ENCODE assay signal across 8 cellular contexts in the genomic region with DNA sequence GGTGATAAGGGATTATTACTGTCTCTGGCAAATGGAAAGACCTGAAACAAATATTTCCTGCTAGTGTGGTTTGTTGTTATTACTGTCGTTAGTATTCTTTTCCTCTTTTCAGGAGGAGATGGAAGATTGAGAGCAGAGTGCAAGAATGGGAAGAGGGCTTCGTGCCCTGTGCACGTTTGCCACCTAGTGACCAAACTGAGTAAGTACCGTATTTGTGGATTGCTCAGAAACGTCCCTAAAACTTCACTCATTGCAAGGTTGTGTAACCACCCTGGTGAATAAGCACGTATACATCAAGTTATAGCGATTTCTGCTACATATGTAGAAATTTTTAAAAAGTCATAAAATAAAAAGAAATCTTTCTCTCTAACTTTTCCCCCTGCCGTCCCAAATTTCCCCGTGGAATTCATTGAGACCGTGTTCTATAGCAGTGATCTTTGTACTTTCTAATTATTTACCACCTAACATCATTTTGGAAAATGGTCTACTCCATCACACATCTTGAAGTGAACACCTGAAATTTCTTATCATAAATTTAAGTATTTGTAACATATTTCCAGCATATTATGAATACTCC. TPM values are rescaled to one million over a fixed set of nuclear protein-coding genes. Genes with fewer than 3 reads are reported as not detected.
DNase-seq lines count a peak whose midpoint lies in the region; ATAC-seq and TF ChIP-seq lines count a peak whose summit lies in the region.

No MANE protein-coding gene starts in this region.

- H3K27me3 ChIP-seq in Panc1 (ENCODE audit: control insufficient read depth, insufficient read depth, low read length) (no peaks in the 10 kb centered on the region), endodermal cell (ENCODE audit: control insufficient read depth, insufficient read depth, low read length, poor library complexity, severe bottlenecking) (no peaks in the 10 kb centered on the region)
- H3K27me3 ChIP-seq in CD8-positive, alpha-beta memory T cell (ENCODE audit: insufficient read depth, low read length, poor library complexity, severe bottlenecking): no peaks in the 10 kb centered on the region

- H3K4me3 ChIP-seq in Panc1 (ENCODE audit: low read depth in 2 of 2, low read length in 2 of 2): no peak overlapping the region
- no peak overlapping the region for H3K4me3 ChIP-seq in endodermal cell (ENCODE audit: low read length)
- no peak overlapping the region for H3K4me3 ChIP-seq in CD8-positive, alpha-beta memory T cell (ENCODE audit: low read length)

- peak; percentile 84 for TF ChIP-seq CTCF in Panc1 (IDR thresholded peaks at IDR 0.05)
- TF ChIP-seq CTCF in endodermal cell (conservative IDR thresholded peaks at IDR 0.05): peak; percentile 94
- peak; percentile 80 to 85 (median 82) for TF ChIP-seq CTCF in nephron (IDR thresholded peaks at IDR 0.05; ENCODE audit: unreplicated experiment in 3 of 3)

- intact Hi-C loops in Panc1 (cut with micrococcal nuclease; ENCODE audit: unreplicated experiment): loop anchor here (1.0 to 10.0 kb wide), 2 partner anchors 33 to 679 kb away; no protein-coding TSS in a partner anchor

- POLR2A ChIA-PET in Panc1 (lab: Charles Lee): no interaction called here
- POLR2A ChIA-PET in CD8-positive, alpha-beta memory T cell (lab: Charles Lee): no interaction called here

- WGBS in endodermal cell (ENCODE audit: insufficient coverage in 1 of 2, insufficient read length in 1 of 2), 2 experiments: 37% methylated on average over 8 of the region's 10 CpGs; no CpG with 5 or more reads in 1 of the 2 experiments

- DNase-seq in DMS53 treated with DMSO at 0.1 percent for 48 hours (lab: John Stamatoyannopoulos, UW; ENCODE audit: unreplicated experiment) (peak; percentile 63), Panc1 (ENCODE audit: low read depth, low spot score) (peak; percentile 55), endodermal cell (peak; percentile 58)
- DNase-seq in CD8-positive, alpha-beta memory T cell: no peak

- no peak overlapping the region for H3K27ac Mint-ChIP-seq in endodermal cell
- no peak overlapping the region for H3K27ac Mint-ChIP-seq in nephron
- no peak overlapping the region for H3K27ac Mint-ChIP-seq in CD8-positive, alpha-beta memory T cell

- H3K27me3 Mint-ChIP-seq in endodermal cell (ENCODE audit: insufficient read depth): no peaks in the 10 kb centered on the region
- no peaks in the 10 kb centered on the region for H3K27me3 Mint-ChIP-seq in nephron (ENCODE audit: low read depth)
- H3K27me3 Mint-ChIP-seq in CD8-positive, alpha-beta memory T cell: no peaks in the 10 kb centered on the region

- H3K9ac ChIP-seq in endodermal cell (ENCODE audit: extremely low read depth, low read length, poor library complexity, severe bottlenecking): no peak overlapping the region

- no peaks in the 10 kb centered on the region for H3K9me3 Mint-ChIP-seq in endodermal cell
- no peaks in the 10 kb centered on the region for H3K9me3 Mint-ChIP-seq in nephron
- H3K9me3 Mint-ChIP-seq in CD8-positive, alpha-beta memory T cell: no peaks in the 10 kb centered on the region

- no TSS peak for BruUV-seq in Panc1 (replicated peaks; lab: Mats Ljungman, UMichigan)

- CTCF ChIA-PET in Panc1 (lab: Charles Lee): no interaction called here
- CTCF ChIA-PET in CD8-positive, alpha-beta memory T cell (lab: Charles Lee): no interaction called here

- H3K4me3 Mint-ChIP-seq in endodermal cell (no peak overlapping the region), nephron (no peak overlapping the region)
- no peak overlapping the region for H3K4me3 Mint-ChIP-seq in CD8-positive, alpha-beta memory T cell

- H3K27ac ChIP-seq in Panc1 (ENCODE audit: low read length): no peak overlapping the region
- H3K27ac ChIP-seq in endodermal cell (ENCODE audit: low read depth, low read length): no peak overlapping the region
- no peak overlapping the region for H3K27ac ChIP-seq in CD8-positive, alpha-beta memory T cell (ENCODE audit: low read depth, low read length)

- H3K9me3 ChIP-seq in Panc1 (ENCODE audit: control insufficient read depth, insufficient read depth, low read depth, low read length) (no peaks in the 10 kb centered on the region), endodermal cell (ENCODE audit: control insufficient read depth, low read length) (no peaks in the 10 kb centered on the region)
- H3K9me3 ChIP-seq in CD8-positive, alpha-beta memory T cell (ENCODE audit: low read length): no peaks in the 10 kb centered on the region

- H3K36me3 Mint-ChIP-seq in endodermal cell (ENCODE audit: low read depth) (no peaks in the 10 kb centered on the region), nephron (ENCODE audit: low read depth) (no peaks in the 10 kb centered on the region)
- no peaks in the 10 kb centered on the region for H3K36me3 Mint-ChIP-seq in CD8-positive, alpha-beta memory T cell

- H3K4me1 Mint-ChIP-seq in endodermal cell (no peaks in the 10 kb centered on the region), nephron (no peaks in the 10 kb centered on the region)
- no peaks in the 10 kb centered on the region for H3K4me1 Mint-ChIP-seq in CD8-positive, alpha-beta memory T cell

- in situ Hi-C loops in Panc1 (cut with HindIII; ENCODE audit: low pct_unique_long_range_greater_than_20kb, low sequenced_read_pairs): no loop called here

- H3K4me1 ChIP-seq in Panc1 (ENCODE audit: control insufficient read depth, insufficient read depth, low read length) (no peaks in the 10 kb centered on the region), endodermal cell (ENCODE audit: control insufficient read depth, insufficient read depth, low read length) (no peaks in the 10 kb centered on the region)
- H3K4me1 ChIP-seq in CD8-positive, alpha-beta memory T cell (ENCODE audit: insufficient read depth, low read length): no peaks in the 10 kb centered on the region

- H3K36me3 ChIP-seq in Panc1 (ENCODE audit: control insufficient read depth, insufficient read depth, low read length) (no peaks in the 10 kb centered on the region), endodermal cell (ENCODE audit: control insufficient read depth, insufficient read depth, low read length) (no peaks in the 10 kb centered on the region)
- H3K36me3 ChIP-seq in CD8-positive, alpha-beta memory T cell (ENCODE audit: insufficient read depth, low read length): no peaks in the 10 kb centered on the region

- ATAC-seq in GM19023 (IDR thresholded peaks at IDR 0.05; ENCODE audit: unreplicated experiment) (peak; percentile 73), HG03442 (IDR thresholded peaks at IDR 0.05; ENCODE audit: unreplicated experiment) (peak; percentile 78), Panc1 (peak; percentile 89), HG02938 (IDR thresholded peaks at IDR 0.05; ENCODE audit: unreplicated experiment) (no peak)

RNA-seq across cellular contexts. Expression of a gene that starts 24.3 kb away (rescaled TPM):
- 0.13 TPM for total RNA-seq in Panc1 (2021; ENCODE audit: unreplicated experiment)
- not detected for polyA plus RNA-seq in Panc1 (2012; ENCODE audit: insufficient read length)
- total RNA-seq in endodermal cell: 100 to 1,000 TPM; 168 to 247 TPM
- 242 TPM for polyA plus RNA-seq in endodermal cell (2013, experiment 1 of 2)
- polyA plus RNA-seq in endodermal cell (2013, experiment 2 of 2): 251 TPM
- not detected for total RNA-seq in CD8-positive, alpha-beta memory T cell
- polyA plus RNA-seq in CD8-positive, alpha-beta memory T cell: not detected

Comparison
In these comparisons a context has a peak if more than half of its experiments do, and no peak if none do; other contexts are left out.
1. DNase-seq: peak in DMS53 treated with DMSO at 0.1 percent for 48 hours (single experiment), Panc1 (single experiment) and endodermal cell (single experiment); none in CD8-positive, alpha-beta memory T cell (0 of 5).
2. RNA of a gene that starts 24.3 kb away (total RNA-seq): 168 to 247 TPM in endodermal cell; 0.13 TPM in Panc1 (single experiment) and not detected in CD8-positive, alpha-beta memory T cell; every median in the first group is over 100 times any median in the second.
3. Peak in every context shown above with its lines, with median percentiles within 50 percentile points of each other: CTCF ChIP-seq.